Comparison of ENCODE assay signal across 19 cellular contexts in the genomic region with DNA sequence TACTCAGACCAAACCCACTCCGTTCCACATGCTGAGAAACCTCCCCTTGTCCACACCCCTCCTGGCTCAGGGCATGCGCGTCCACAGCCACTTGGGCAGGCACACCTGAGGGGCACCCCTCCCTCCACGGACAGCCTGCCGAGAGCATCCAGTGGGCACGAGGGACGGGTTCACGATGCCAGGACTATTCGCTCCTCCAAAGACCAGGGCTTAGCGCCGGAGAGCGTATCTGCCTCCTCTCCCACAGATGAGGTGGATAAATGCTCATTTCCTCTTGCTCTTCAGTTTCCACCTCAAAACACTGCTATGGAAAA.
DNase-seq lines count a peak whose midpoint lies in the region; ATAC-seq and TF ChIP-seq lines count a peak whose summit lies in the region.
"Had no signal": no experiment of that assay in that cellular context is flagged by ENCODE, and none has a peak within 500 bp of the region (broad histone marks: within the 10 kb centered on the region; RNA-seq: fewer than 3 reads in every experiment).

No MANE protein-coding gene starts in this region.

- no peak overlapping the region for H3K27ac Mint-ChIP-seq in WTC11
- H3K27ac Mint-ChIP-seq in stimulated activated effector memory CD8-positive, alpha-beta T cell treated with anti-CD3 and anti-CD28 coated beads, Interleukin-12 subunit alpha, Interleukin-12 subunit beta, amount 100 ng/mL, for 72 hours: peak overlapping the region; percentile 44
- H3K27ac Mint-ChIP-seq: B cell had no signal

- no peak for TF ChIP-seq CTCF in WTC11 (IDR thresholded peaks at IDR 0.05)
- TF ChIP-seq CTCF in neural cell (IDR thresholded peaks at IDR 0.05; ENCODE audit: poor library complexity, severe bottlenecking): no peak

- H3K4me3 ChIP-seq in neural cell (ENCODE audit: low read length): peak overlapping the region; percentile 3

- peaks cover under 1% of the 10 kb centered on the region for H3K36me3 ChIP-seq in neural cell (ENCODE audit: insufficient read depth, low read length)

- no peak overlapping the region for H3K4me3 Mint-ChIP-seq in WTC11
- no peak overlapping the region for H3K4me3 Mint-ChIP-seq in stimulated activated effector memory CD8-positive, alpha-beta T cell treated with anti-CD3 and anti-CD28 coated beads, Interleukin-12 subunit alpha, Interleukin-12 subunit beta, amount 100 ng/mL, for 72 hours
- H3K4me3 Mint-ChIP-seq: B cell; CD8-positive, alpha-beta memory T cell had no signal

- CTCF ChIA-PET in WTC11 (lab: Charles Lee): no interaction called here

- no peaks in the 10 kb centered on the region for H3K27me3 ChIP-seq in neural cell (ENCODE audit: insufficient read depth, low read depth, low read length)

- H3K27ac ChIP-seq in neural cell (ENCODE audit: low read length): no peak overlapping the region

- no peaks in the 10 kb centered on the region for H4K20me1 ChIP-seq in neural cell (ENCODE audit: insufficient read depth)

- H3K9me3 Mint-ChIP-seq in WTC11: peaks cover 13% of the 10 kb centered on the region
- peaks cover 3% of the 10 kb centered on the region for H3K9me3 Mint-ChIP-seq in stimulated activated effector memory CD8-positive, alpha-beta T cell treated with anti-CD3 and anti-CD28 coated beads, Interleukin-12 subunit alpha, Interleukin-12 subunit beta, amount 100 ng/mL, for 72 hours
- H3K9me3 Mint-ChIP-seq: CD8-positive, alpha-beta memory T cell had no signal

- H2AFZ ChIP-seq in neural cell (ENCODE audit: low read depth, low read length): no peak overlapping the region

- POLR2A ChIA-PET in WTC11 (lab: Charles Lee): no interaction called here

- no peaks in the 10 kb centered on the region for H3F3A ChIP-seq in neural cell (ENCODE audit: insufficient read depth, low read length, poor library complexity, severe bottlenecking)

- H3K9me2 ChIP-seq in neural cell (ENCODE audit: insufficient read depth, low read length): no peaks in the 10 kb centered on the region

- H3K4me2 ChIP-seq in neural cell (ENCODE audit: low read length): no peak overlapping the region

- H3K36me3 Mint-ChIP-seq in WTC11: peaks cover 5% of the 10 kb centered on the region; the same call in 1 of the 2 replicates
- peaks cover 6% of the 10 kb centered on the region for H3K36me3 Mint-ChIP-seq in stimulated activated effector memory CD8-positive, alpha-beta T cell treated with anti-CD3 and anti-CD28 coated beads, Interleukin-12 subunit alpha, Interleukin-12 subunit beta, amount 100 ng/mL, for 72 hours

- intact Hi-C loops in Right ventricle myocardium superior (cut with DNase I): no loop called here
- intact Hi-C loops in cardiac septum (cut with DNase I): no loop called here

- no peak for ATAC-seq in Right ventricle myocardium superior (ENCODE audit: poor library complexity)
- no peak for ATAC-seq in WTC11
- no peak for ATAC-seq in stimulated activated effector memory CD8-positive, alpha-beta T cell treated with anti-CD3 and anti-CD28 coated beads, Interleukin-12 subunit alpha, Interleukin-12 subunit beta, amount 100 ng/mL, for 72 hours
- no peak for ATAC-seq in GM18861 (IDR thresholded peaks at IDR 0.05; ENCODE audit: unreplicated experiment)
- ATAC-seq: PC-3 had no signal

- DNase-seq in Right ventricle myocardium superior (peak; percentile 17), cardiac septum (ENCODE audit: low spot score) (no peak), WTC11 (ENCODE audit: low spot score) (peak; percentile 8), OCI-M1 (lab: John Stamatoyannopoulos, UW) (no peak), AML-193 (lab: John Stamatoyannopoulos, UW) (no peak)
- no peak for DNase-seq in stimulated activated effector memory CD8-positive, alpha-beta T cell treated with anti-CD3 and anti-CD28 coated beads, Interleukin-12 subunit alpha, Interleukin-12 subunit beta, amount 100 ng/mL, for 72 hours (ENCODE audit: low spot score in 2 of 2)
- DNase-seq: CD8-positive, alpha-beta memory T cell; DND-41; GDM1; KG1; NCI-H1092 treated with DMSO at 0.1 percent for 48 hours; NCI-H1694; NCI-H2107; NCI-H226; NCI-H526; PC-3 had no signal

- H3K79me2 ChIP-seq in neural cell (replicated peaks; ENCODE audit: insufficient read depth, low read length): no peaks in the 10 kb centered on the region

- H3K9ac ChIP-seq in neural cell (ENCODE audit: low read length): no peak overlapping the region

- peaks cover 5% of the 10 kb centered on the region; the same call in 1 of the 2 replicates for H3K27me3 Mint-ChIP-seq in WTC11 (ENCODE audit: low read depth)

- no peaks in the 10 kb centered on the region; the same call in 1 of the 2 replicates for H3K4me1 Mint-ChIP-seq in WTC11
- peaks cover 18% of the 10 kb centered on the region for H3K4me1 Mint-ChIP-seq in stimulated activated effector memory CD8-positive, alpha-beta T cell treated with anti-CD3 and anti-CD28 coated beads, Interleukin-12 subunit alpha, Interleukin-12 subunit beta, amount 100 ng/mL, for 72 hours
- H3K4me1 Mint-ChIP-seq: B cell; CD8-positive, alpha-beta memory T cell had no signal

- H3K9me3 ChIP-seq in neural cell (ENCODE audit: low read length): no peaks in the 10 kb centered on the region

- TF ChIP-seq RAD21 in neural cell (conservative IDR thresholded peaks at IDR 0.05): no peak

- TF ChIP-seq EP300 in neural cell (conservative IDR thresholded peaks at IDR 0.05; ENCODE audit: poor library complexity, severe bottlenecking): no peak

TF ChIP-seq in WTC11, 78 proteins besides CTCF, POLR2A, EP300 and RAD21:
- TF ChIP-seq, protein P1, sequence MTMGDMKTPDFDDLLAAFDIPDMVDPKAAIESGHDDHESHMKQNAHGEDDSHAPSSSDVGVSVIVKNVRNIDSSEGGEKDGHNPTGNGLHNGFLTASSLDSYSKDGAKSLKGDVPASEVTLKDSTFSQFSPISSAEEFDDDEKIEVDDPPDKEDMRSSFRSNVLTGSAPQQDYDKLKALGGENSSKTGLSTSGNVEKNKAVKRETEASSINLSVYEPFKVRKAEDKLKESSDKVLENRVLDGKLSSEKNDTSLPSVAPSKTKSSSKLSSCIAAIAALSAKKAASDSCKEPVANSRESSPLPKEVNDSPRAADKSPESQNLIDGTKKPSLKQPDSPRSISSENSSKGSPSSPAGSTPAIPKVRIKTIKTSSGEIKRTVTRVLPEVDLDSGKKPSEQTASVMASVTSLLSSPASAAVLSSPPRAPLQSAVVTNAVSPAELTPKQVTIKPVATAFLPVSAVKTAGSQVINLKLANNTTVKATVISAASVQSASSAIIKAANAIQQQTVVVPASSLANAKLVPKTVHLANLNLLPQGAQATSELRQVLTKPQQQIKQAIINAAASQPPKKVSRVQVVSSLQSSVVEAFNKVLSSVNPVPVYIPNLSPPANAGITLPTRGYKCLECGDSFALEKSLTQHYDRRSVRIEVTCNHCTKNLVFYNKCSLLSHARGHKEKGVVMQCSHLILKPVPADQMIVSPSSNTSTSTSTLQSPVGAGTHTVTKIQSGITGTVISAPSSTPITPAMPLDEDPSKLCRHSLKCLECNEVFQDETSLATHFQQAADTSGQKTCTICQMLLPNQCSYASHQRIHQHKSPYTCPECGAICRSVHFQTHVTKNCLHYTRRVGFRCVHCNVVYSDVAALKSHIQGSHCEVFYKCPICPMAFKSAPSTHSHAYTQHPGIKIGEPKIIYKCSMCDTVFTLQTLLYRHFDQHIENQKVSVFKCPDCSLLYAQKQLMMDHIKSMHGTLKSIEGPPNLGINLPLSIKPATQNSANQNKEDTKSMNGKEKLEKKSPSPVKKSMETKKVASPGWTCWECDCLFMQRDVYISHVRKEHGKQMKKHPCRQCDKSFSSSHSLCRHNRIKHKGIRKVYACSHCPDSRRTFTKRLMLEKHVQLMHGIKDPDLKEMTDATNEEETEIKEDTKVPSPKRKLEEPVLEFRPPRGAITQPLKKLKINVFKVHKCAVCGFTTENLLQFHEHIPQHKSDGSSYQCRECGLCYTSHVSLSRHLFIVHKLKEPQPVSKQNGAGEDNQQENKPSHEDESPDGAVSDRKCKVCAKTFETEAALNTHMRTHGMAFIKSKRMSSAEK (CRISPR knock-in tag; IDR thresholded peaks at IDR 0.05; ENCODE audit: borderline replicate concordance): no peak
TF ChIP-seq in WTC11: peak in this region for 0.

TF ChIP-seq in neural cell, 6 proteins besides CTCF, POLR2A, EP300 and RAD21:
- TF ChIP-seq TAF1 (IDR thresholded peaks at IDR 0.05; ENCODE audit: low read depth): no peak
- no peak for TF ChIP-seq MXI1 (conservative IDR thresholded peaks at IDR 0.05; ENCODE audit: poor library complexity, severe bottlenecking)

Comparison
In these comparisons a context has a peak if more than half of its experiments do, and no peak if none do; other contexts are left out.
1. DNase-seq: peak in Right ventricle myocardium superior (single experiment) and WTC11 (single experiment); none in cardiac septum (single experiment), stimulated activated effector memory CD8-positive, alpha-beta T cell treated with anti-CD3 and anti-CD28 coated beads, Interleukin-12 subunit alpha, Interleukin-12 subunit beta, amount 100 ng/mL, for 72 hours (0 of 2), OCI-M1 (single experiment) and AML-193 (0 of 2).